Comparison of ENCODE assay signal across 10 cellular contexts in the genomic region with DNA sequence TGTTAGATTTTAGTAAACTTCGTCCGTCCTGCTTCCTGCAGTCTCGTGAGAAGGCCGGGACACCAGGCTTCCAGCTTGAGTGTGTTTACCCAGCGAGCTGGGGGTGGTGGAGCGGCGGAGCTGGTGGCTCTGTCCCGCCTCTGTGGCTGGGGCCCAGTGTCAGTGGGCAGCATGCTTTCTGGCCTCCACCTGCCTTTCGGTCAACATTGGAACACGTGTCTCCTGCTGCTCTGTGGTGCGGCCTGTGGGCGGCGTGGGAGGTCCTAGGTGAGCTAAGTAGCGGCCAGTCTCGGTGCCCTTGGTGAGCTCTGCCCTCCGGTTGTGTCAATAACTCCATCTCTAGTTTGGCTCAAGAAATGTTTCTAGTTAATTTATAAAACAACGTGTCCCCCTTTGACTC.
DNase-seq lines count a peak whose midpoint lies in the region; ATAC-seq and TF ChIP-seq lines count a peak whose summit lies in the region.
"Had no signal": no experiment of that assay in that cellular context is flagged by ENCODE, and none has a peak within 500 bp of the region (broad histone marks: within the 10 kb centered on the region; RNA-seq: fewer than 3 reads in every experiment).

No MANE protein-coding gene starts in this region.

- H3K79me2 ChIP-seq in OCI-LY3 (ENCODE audit: low read length) = no peaks in the 10 kb centered on the region

- no peaks in the 10 kb centered on the region for H3K9me3 ChIP-seq in right cardiac atrium (ENCODE audit: control insufficient read depth, low read length)
- H3K9me3 ChIP-seq in OCI-LY3 (ENCODE audit: insufficient read depth, low read length) = no peaks in the 10 kb centered on the region
- no peaks in the 10 kb centered on the region for H3K9me3 ChIP-seq in upper lobe of right lung
- H3K9me3 ChIP-seq: heart left ventricle had no signal

- H3K36me3 ChIP-seq in OCI-LY3 (replicated peaks; ENCODE audit: low read depth, low read length) (no peaks in the 10 kb centered on the region), upper lobe of right lung (no peaks in the 10 kb centered on the region)
- H3K36me3 ChIP-seq: heart left ventricle had no signal

- no peak overlapping the region for H3K27ac ChIP-seq in right cardiac atrium (ENCODE audit: low read length)
- H3K27ac ChIP-seq in OCI-LY3 (ENCODE audit: low read length) = no peak overlapping the region
- no peak overlapping the region for H3K27ac ChIP-seq in upper lobe of right lung
- H3K27ac ChIP-seq: heart left ventricle had no signal

- DNase-seq in Right ventricle myocardium superior = peak; percentile 27
- no peak for DNase-seq in right cardiac atrium
- peak; percentile 64 for DNase-seq in left kidney (ENCODE audit: low read depth, low spot score)
- peak; percentile 89 for DNase-seq in upper lobe of right lung
- DNase-seq in HEK293T (ENCODE audit: extremely low spot score) = no peak
- DNase-seq: activated CD4-positive, alpha-beta T cell treated with anti-CD3 and anti-CD28 coated beads for 36 hours; heart left ventricle had no signal

- TF ChIP-seq CTCF in OCI-LY3 (IDR thresholded peaks at IDR 0.05; ENCODE audit: low read depth, low read length) = peak; percentile 43
- TF ChIP-seq CTCF in upper lobe of right lung (IDR thresholded peaks at IDR 0.05) = peak; percentile 23

- H3K4me1 ChIP-seq in right cardiac atrium (ENCODE audit: control insufficient read depth, insufficient read depth, low read length) = peaks cover 11% of the 10 kb centered on the region
- peaks cover 15% of the 10 kb centered on the region for H3K4me1 ChIP-seq in OCI-LY3 (ENCODE audit: low read length)
- peaks cover 19% of the 10 kb centered on the region for H3K4me1 ChIP-seq in upper lobe of right lung

- no peaks in the 10 kb centered on the region for H3K27me3 ChIP-seq in right cardiac atrium (ENCODE audit: control insufficient read depth, insufficient read depth)
- peaks cover 27% of the 10 kb centered on the region for H3K27me3 ChIP-seq in OCI-LY3 (ENCODE audit: low read depth, low read length)
- H3K27me3 ChIP-seq in upper lobe of right lung = no peaks in the 10 kb centered on the region
- H3K27me3 ChIP-seq: heart left ventricle had no signal

- ATAC-seq in Right ventricle myocardium superior (ENCODE audit: poor library complexity) (no peak), right cardiac atrium (no peak), upper lobe of right lung (peak; percentile 95), GM19023 (IDR thresholded peaks at IDR 0.05; ENCODE audit: unreplicated experiment) (no peak), HG03520 (IDR thresholded peaks at IDR 0.05; ENCODE audit: unreplicated experiment) (no peak)
- ATAC-seq: heart left ventricle had no signal

- H3K4me2 ChIP-seq in OCI-LY3 (ENCODE audit: low read length) = peak overlapping the region; percentile 5; the same call in 1 of the 2 replicates

- 94% methylated on average over 17 of the region's 17 CpGs for WGBS in right cardiac atrium

- H3K4me3 ChIP-seq in right cardiac atrium (ENCODE audit: low read length) (no peak overlapping the region), OCI-LY3 (ENCODE audit: low read length) (no peak overlapping the region), upper lobe of right lung (no peak overlapping the region)
- H3K4me3 ChIP-seq: heart left ventricle had no signal

- intact Hi-C loops in Right ventricle myocardium superior (cut with DNase I) (no loop called here), right cardiac atrium (cut with DNase I) (no loop called here), upper lobe of right lung (cut with DNase I) (no loop called here)

- H4K20me1 ChIP-seq in OCI-LY3 (ENCODE audit: insufficient read depth, low read length) = no peaks in the 10 kb centered on the region

- CTCF ChIA-PET in HEK293T (lab: Yijun Ruan, JAX) = interaction anchor here (1.0 kb wide), 2 partner anchors 85 to 133 kb away, joined by 3 read pairs; no protein-coding TSS in a partner anchor

- POLR2A ChIA-PET in HEK293T (lab: Yijun Ruan, JAX) = no interaction called here

- H2AFZ ChIP-seq in OCI-LY3 (ENCODE audit: low read depth, low read length) = no peak overlapping the region

- H3K9ac ChIP-seq in OCI-LY3 (ENCODE audit: low read length) = no peak overlapping the region

TF ChIP-seq in HEK293T, 16 proteins besides CTCF, POLR2A, EP300 and RAD21:
- TF ChIP-seq FOXM1 (IDR thresholded peaks at IDR 0.05; ENCODE audit: borderline replicate concordance) (no peak), ELF4 (IDR thresholded peaks at IDR 0.05) (no peak), ZNF384 (IDR thresholded peaks at IDR 0.05) (no peak)
- TF ChIP-seq, protein P1, sequence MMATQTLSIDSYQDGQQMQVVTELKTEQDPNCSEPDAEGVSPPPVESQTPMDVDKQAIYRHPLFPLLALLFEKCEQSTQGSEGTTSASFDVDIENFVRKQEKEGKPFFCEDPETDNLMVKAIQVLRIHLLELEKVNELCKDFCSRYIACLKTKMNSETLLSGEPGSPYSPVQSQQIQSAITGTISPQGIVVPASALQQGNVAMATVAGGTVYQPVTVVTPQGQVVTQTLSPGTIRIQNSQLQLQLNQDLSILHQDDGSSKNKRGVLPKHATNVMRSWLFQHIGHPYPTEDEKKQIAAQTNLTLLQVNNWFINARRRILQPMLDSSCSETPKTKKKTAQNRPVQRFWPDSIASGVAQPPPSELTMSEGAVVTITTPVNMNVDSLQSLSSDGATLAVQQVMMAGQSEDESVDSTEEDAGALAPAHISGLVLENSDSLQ (IDR thresholded peaks at IDR 0.05) = no peak

Comparison
In these comparisons a context has a peak if more than half of its experiments do, and no peak if none do; other contexts are left out.
1. DNase-seq: peak in Right ventricle myocardium superior (single experiment), left kidney (single experiment) and upper lobe of right lung (single experiment); none in right cardiac atrium (0 of 3) and HEK293T (single experiment).